Comparison of ENCODE assay signal across 17 cellular contexts in the genomic region with DNA sequence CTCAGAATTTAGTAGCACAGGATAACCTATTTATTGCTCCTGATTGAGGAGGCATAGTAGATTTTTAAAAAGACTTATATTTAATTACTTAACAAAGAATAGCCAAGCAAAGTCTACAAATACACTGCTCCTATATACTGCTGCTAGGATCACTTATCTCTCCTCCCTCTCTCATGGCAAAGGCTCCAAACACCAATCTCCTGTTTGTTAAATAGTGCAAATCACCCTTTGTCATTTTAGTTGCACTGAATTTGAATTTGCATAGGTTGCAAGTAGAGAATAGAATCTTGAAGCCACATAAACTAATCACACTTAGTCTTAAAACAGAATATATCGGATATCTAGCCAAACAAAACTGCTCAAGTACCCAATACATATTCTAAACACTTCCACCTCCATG.
A peak's percentile ranks its signal among the peaks of the same experiment; 100 is the strongest.
DNase-seq lines count a peak whose midpoint lies in the region; ATAC-seq and TF ChIP-seq lines count a peak whose summit lies in the region.
"Had no signal": no experiment of that assay in that cellular context is flagged by ENCODE, and none has a peak within 500 bp of the region (broad histone marks: within the 10 kb centered on the region; RNA-seq: fewer than 3 reads in every experiment).

No MANE protein-coding gene starts in this region.

- peak; percentile 70 for ATAC-seq in WTC11
- ATAC-seq: GM12878 had no signal

- no peak overlapping the region for H3K4me3 Mint-ChIP-seq in WTC11
- H3K4me3 Mint-ChIP-seq: CD4-positive, CD25-positive, alpha-beta regulatory T cell; CD8-positive, alpha-beta memory T cell had no signal

- H3K9me3 ChIP-seq in tibial artery: no peaks in the 10 kb centered on the region

- no peaks in the 10 kb centered on the region for H3K27me3 Mint-ChIP-seq in WTC11 (ENCODE audit: low read depth)
- H3K27me3 Mint-ChIP-seq: CD4-positive, CD25-positive, alpha-beta regulatory T cell; CD8-positive, alpha-beta memory T cell had no signal

- 0 out of 2 replicates have a peak, but pooled peaks cover 3% of the 10 kb centered on the region for H3K9me3 Mint-ChIP-seq in WTC11

- no peak overlapping the region for H3K27ac ChIP-seq in tibial artery
- H3K27ac ChIP-seq: 22Rv1 had no signal

- no peak overlapping the region for H3K4me3 ChIP-seq in tibial artery
- H3K4me3 ChIP-seq: GM12878 had no signal

- H3K27me3 ChIP-seq in tibial artery: no peaks in the 10 kb centered on the region

- peaks cover 5% of the 10 kb centered on the region for H3K4me1 Mint-ChIP-seq in WTC11
- H3K4me1 Mint-ChIP-seq: CD4-positive, CD25-positive, alpha-beta regulatory T cell; CD8-positive, alpha-beta memory T cell had no signal

- intact Hi-C loops in tibial artery (cut with DNase I; ENCODE audit: low total_unique reads): no loop called here

- POLR2A ChIA-PET in WTC11 (lab: Charles Lee): no interaction called here

- H3K27ac Mint-ChIP-seq in WTC11: no peak overlapping the region
- H3K27ac Mint-ChIP-seq: CD4-positive, CD25-positive, alpha-beta regulatory T cell; CD8-positive, alpha-beta memory T cell had no signal

- H3K36me3 ChIP-seq in tibial artery: no peaks in the 10 kb centered on the region

- 0 out of 2 replicates have a peak, but pooled peaks cover 5% of the 10 kb centered on the region for H3K36me3 Mint-ChIP-seq in WTC11

- peaks cover 0 to 54% (median 5%) of the 10 kb centered on the region in 4 donors for H3K4me1 ChIP-seq in tibial artery

- no peak for TF ChIP-seq CTCF in WTC11 (IDR thresholded peaks at IDR 0.05)
- no peak for TF ChIP-seq CTCF in tibial artery (IDR thresholded peaks at IDR 0.05)

- CTCF ChIA-PET in WTC11 (lab: Charles Lee): interaction anchor here (0.6 to 1.3 kb wide), 2 partner anchors 226 to 430 kb away, joined by 4 to 5 read pairs; no protein-coding TSS in a partner anchor

- peak; percentile 16 for DNase-seq in NCI-H2171 treated with DMSO at 0.1 percent for 48 hours (lab: John Stamatoyannopoulos, UW)
- DNase-seq in NCI-H2171 (lab: John Stamatoyannopoulos, UW): no peak
- no peak for DNase-seq in WTC11 (ENCODE audit: low spot score)
- peak; percentile 16 for DNase-seq in iPS DF 4.7 (ENCODE audit: extremely low read depth, low spot score)
- no peak for DNase-seq in tibial artery
- no peak for DNase-seq in kidney glomerular epithelial cell (lab: John Stamatoyannopoulos, UW)
- DNase-seq in CD1c-positive myeloid dendritic cell (ENCODE audit: extremely low spot score): no peak
- DNase-seq: C1 segment of cervical spinal cord; CD4-positive, CD25-positive, alpha-beta regulatory T cell; CD8-positive, alpha-beta memory T cell; DMS79; EL; GDM1; GOT3; HCEC 1CT had no signal

TF ChIP-seq in WTC11, 78 proteins besides CTCF, POLR2A, EP300 and RAD21:
- TF ChIP-seq NFATC4 (CRISPR knock-in tag; IDR thresholded peaks at IDR 0.05): no peak
- TF ChIP-seq ZNF263 (CRISPR knock-in tag; IDR thresholded peaks at IDR 0.05; ENCODE audit: low read depth): no peak
- TF ChIP-seq ZNF138 (CRISPR knock-in tag; conservative IDR thresholded peaks at IDR 0.05): no peak
- no peak for TF ChIP-seq CBFB (CRISPR knock-in tag; IDR thresholded peaks at IDR 0.05; ENCODE audit: low read depth)
- no peak for TF ChIP-seq MYBL2 (CRISPR knock-in tag; IDR thresholded peaks at IDR 0.05)
- TF ChIP-seq, protein P1, sequence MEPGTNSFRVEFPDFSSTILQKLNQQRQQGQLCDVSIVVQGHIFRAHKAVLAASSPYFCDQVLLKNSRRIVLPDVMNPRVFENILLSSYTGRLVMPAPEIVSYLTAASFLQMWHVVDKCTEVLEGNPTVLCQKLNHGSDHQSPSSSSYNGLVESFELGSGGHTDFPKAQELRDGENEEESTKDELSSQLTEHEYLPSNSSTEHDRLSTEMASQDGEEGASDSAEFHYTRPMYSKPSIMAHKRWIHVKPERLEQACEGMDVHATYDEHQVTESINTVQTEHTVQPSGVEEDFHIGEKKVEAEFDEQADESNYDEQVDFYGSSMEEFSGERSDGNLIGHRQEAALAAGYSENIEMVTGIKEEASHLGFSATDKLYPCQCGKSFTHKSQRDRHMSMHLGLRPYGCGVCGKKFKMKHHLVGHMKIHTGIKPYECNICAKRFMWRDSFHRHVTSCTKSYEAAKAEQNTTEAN (CRISPR knock-in tag; IDR thresholded peaks at IDR 0.05): no peak
- TF ChIP-seq CREB1 (CRISPR knock-in tag; IDR thresholded peaks at IDR 0.05): no peak
- TF ChIP-seq, protein P2, sequence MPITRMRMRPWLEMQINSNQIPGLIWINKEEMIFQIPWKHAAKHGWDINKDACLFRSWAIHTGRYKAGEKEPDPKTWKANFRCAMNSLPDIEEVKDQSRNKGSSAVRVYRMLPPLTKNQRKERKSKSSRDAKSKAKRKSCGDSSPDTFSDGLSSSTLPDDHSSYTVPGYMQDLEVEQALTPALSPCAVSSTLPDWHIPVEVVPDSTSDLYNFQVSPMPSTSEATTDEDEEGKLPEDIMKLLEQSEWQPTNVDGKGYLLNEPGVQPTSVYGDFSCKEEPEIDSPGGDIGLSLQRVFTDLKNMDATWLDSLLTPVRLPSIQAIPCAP (CRISPR knock-in tag; IDR thresholded peaks at IDR 0.05): no peak
- no peak for TF ChIP-seq GTF2I (CRISPR knock-in tag; conservative IDR thresholded peaks at IDR 0.05)
TF ChIP-seq in WTC11: peak in this region for 0.

Comparison
In these comparisons a context has a peak if more than half of its experiments do, and no peak if none do; other contexts are left out.
1. DNase-seq: peak in NCI-H2171 treated with DMSO at 0.1 percent for 48 hours (single experiment) and iPS DF 4.7 (single experiment); none in NCI-H2171 (single experiment), WTC11 (single experiment), tibial artery (0 of 2), kidney glomerular epithelial cell (single experiment) and CD1c-positive myeloid dendritic cell (single experiment).